ENCODE assay signal across 20 cellular contexts in genomic region chr2:11387831-11388230, GRCh38. TPM values are rescaled to one million over a fixed set of nuclear protein-coding genes. Genes with fewer than 3 reads are reported as not detected.
DNase-seq lines count a peak whose midpoint lies in the region; ATAC-seq, FAIRE-seq and TF ChIP-seq lines count a peak whose summit lies in the region.
"Had no signal": no experiment of that assay in that cellular context is flagged by ENCODE, and none has a peak within 500 bp of the region (broad histone marks: within the 10 kb centered on the region; RNA-seq: fewer than 3 reads in every experiment).

No MANE protein-coding gene starts in this region.

- POLR2A ChIA-PET in GM12878 (lab: Charles Lee) = no interaction called here
- POLR2A ChIA-PET in HEK293T (lab: Yijun Ruan, JAX) = interaction anchor here (1.3 kb wide), 1 partner anchor 43 kb away, joined by 4 read pairs; the partner anchor contains the start of gene ROCK2

- H3K9me2 ChIP-seq in MM.1S (replicated peaks; ENCODE audit: insufficient read depth, low read length) = no peaks in the 10 kb centered on the region
- H3K9me2 ChIP-seq: SK-N-SH had no signal

- H3K27ac ChIP-seq in BLaER1 (no peak overlapping the region), MM.1S (ENCODE audit: low read length) (no peak overlapping the region), GM12878 (ENCODE audit: control insufficient read depth, insufficient read depth) (no peak overlapping the region), mucosa of rectum (ENCODE audit: low read depth in 2 of 2, low read length in 2 of 2) (peak overlapping the region; percentile 90 to 94)
- H3K27ac ChIP-seq: breast epithelium, epithelial cell of prostate, gastrocnemius medialis had no signal

- TF ChIP-seq RAD21 in GM12878 (IDR thresholded peaks at IDR 0.05; ENCODE audit: insufficient read depth, low read depth, low read length) = no peak

- 13% methylated on average over 8 of the region's 8 CpGs for WGBS in GM12878 (ENCODE audit: insufficient coverage, insufficient replicate concordance, low lambda C conversion rate, missing lambda C conversion rate)

- DNase-seq in MM.1S (no peak), GM12878 (ENCODE audit: low read depth, low spot score) (no peak), HEK293T (ENCODE audit: extremely low spot score) (no peak), kidney tubule cell (ENCODE audit: low spot score) (no peak), GDM1 (lab: John Stamatoyannopoulos, UW) (no peak)
- DNase-seq: activated CD4-positive, alpha-beta T cell treated with anti-CD3 and anti-CD28 coated beads for 36 hours; CD8-positive, alpha-beta T cell; gastrocnemius medialis; Kasumi-1; NCI-H524 treated with DMSO at 0.1 percent for 48 hours; sigmoid colon; SK-N-SH; stimulated activated naive CD4-positive, alpha-beta T cell treated with Interleukin-2 at 50 U/mL for 16 hours; trophoblast cell had no signal

- intact Hi-C loops in GM12878 (cut with micrococcal nuclease; ENCODE audit: unreplicated experiment) = no loop called here

- H3K36me3 ChIP-seq in BLaER1 = no peaks in the 10 kb centered on the region
- H3K36me3 ChIP-seq in MM.1S (replicated peaks; ENCODE audit: insufficient read depth, low read length) = no peaks in the 10 kb centered on the region
- no peaks in the 10 kb centered on the region for H3K36me3 ChIP-seq in GM12878 (ENCODE audit: control insufficient read depth in 2 of 2, insufficient read depth in 2 of 2, low read length in 1 of 2)
- no peaks in the 10 kb centered on the region for H3K36me3 ChIP-seq in mucosa of rectum (ENCODE audit: control insufficient read depth in 2 of 2, insufficient read depth in 2 of 2, low read length in 2 of 2)
- H3K36me3 ChIP-seq: breast epithelium, gastrocnemius medialis, sigmoid colon had no signal

- no peaks in the 10 kb centered on the region for H3F3A ChIP-seq in MM.1S (ENCODE audit: insufficient read depth, low read length)

- H3K27me3 ChIP-seq in BLaER1 (no peaks in the 10 kb centered on the region), MM.1S (replicated peaks; ENCODE audit: insufficient read depth, low read length) (no peaks in the 10 kb centered on the region), GM12878 (replicated peaks in 1 of 2; ENCODE audit: control insufficient read depth in 2 of 2, insufficient read depth in 2 of 2, low read length in 1 of 2) (no peaks in the 10 kb centered on the region), mucosa of rectum (ENCODE audit: control insufficient read depth in 2 of 2, insufficient read depth in 2 of 2, low read length in 2 of 2) (no peaks in the 10 kb centered on the region)
- H3K27me3 ChIP-seq: breast epithelium, gastrocnemius medialis, sigmoid colon had no signal

- RAD21 ChIA-PET in GM12878 (lab: Charles Lee; ENCODE audit: unreplicated experiment) = interaction anchor here (1.0 kb wide), 1 partner anchor 11 kb away, joined by 4 read pairs; no protein-coding TSS in a partner anchor

- no TSS peak for BruUV-seq in GM12878 (replicated peaks; lab: Mats Ljungman, UMichigan)

- FAIRE-seq in GM12878 (lab: Jason Lieb, UNC) = peak; percentile 13
- FAIRE-seq: H54 had no signal

- TF ChIP-seq EP300 in GM12878 (IDR thresholded peaks at IDR 0.05; ENCODE audit: borderline replicate concordance in 1 of 2, control insufficient read depth in 1 of 2, low read depth in 2 of 2, low read length in 2 of 2) = no peak

- peaks cover 12% of the 10 kb centered on the region; the same call in 1 of the 2 replicates for H3K4me1 ChIP-seq in BLaER1
- H3K4me1 ChIP-seq in MM.1S (ENCODE audit: low read length) = peaks cover 5% of the 10 kb centered on the region; the same call in 1 of the 2 replicates
- peaks cover 10% of the 10 kb centered on the region for H3K4me1 ChIP-seq in GM12878 (ENCODE audit: control insufficient read depth, insufficient read depth, low read length)
- H3K4me1 ChIP-seq in mucosa of rectum (ENCODE audit: control insufficient read depth in 2 of 2, insufficient read depth in 2 of 2, low read length in 2 of 2) = peaks cover 50 to 52% of the 10 kb centered on the region in 2 donors
- H3K4me1 ChIP-seq: breast epithelium had no signal

- SMC1A ChIA-PET in GM12878 (lab: Charles Lee; ENCODE audit: uncharacterized antibody, unreplicated experiment) = interaction anchor here (0.7 kb wide), 1 partner anchor 185 kb away, joined by 3 read pairs; no protein-coding TSS in a partner anchor

- peak overlapping the region; percentile 19; the same call in 1 of the 2 replicates for H3K4me2 ChIP-seq in BLaER1
- H3K4me2 ChIP-seq in MM.1S (ENCODE audit: low read depth, low read length) = 0 out of 2 replicates have a peak overlapping the region, but pooled peaks have one; percentile 7
- peak overlapping the region; percentile 31 for H3K4me2 ChIP-seq in GM12878 (ENCODE audit: control insufficient read depth, insufficient read depth)
- H3K4me2 ChIP-seq: SK-N-SH had no signal

- H3K9ac ChIP-seq in BLaER1 (no peak overlapping the region), MM.1S (ENCODE audit: low read length) (no peak overlapping the region), GM12878 (ENCODE audit: control insufficient read depth, insufficient read depth, low read length) (no peak overlapping the region), mucosa of rectum (ENCODE audit: low read depth in 1 of 2, low read length in 2 of 2) (peak overlapping the region; percentile 5 to 67)
- H3K9ac ChIP-seq: SK-N-SH had no signal

- H3K4me3 ChIP-seq in BLaER1 (no peak overlapping the region), MM.1S (ENCODE audit: low read length) (no peak overlapping the region), GM12878 (no peak overlapping the region), mucosa of rectum (ENCODE audit: low read length in 2 of 2) (peak overlapping the region; percentile 49 to 56)
- H3K4me3 ChIP-seq: breast epithelium, gastrocnemius medialis, sigmoid colon had no signal

- H4K20me1 ChIP-seq in BLaER1 = no peaks in the 10 kb centered on the region
- no peaks in the 10 kb centered on the region for H4K20me1 ChIP-seq in MM.1S (ENCODE audit: insufficient read depth, low read length)
- H4K20me1 ChIP-seq in GM12878 (ENCODE audit: control insufficient read depth, insufficient read depth) = no peaks in the 10 kb centered on the region

- no peak for TF ChIP-seq POLR2A in GM12878 (IDR thresholded peaks at IDR 0.05; ENCODE audit: low read depth, low read length)

- CTCF ChIA-PET in GM12878 (lab: Yijun Ruan, JAX) (interaction anchor here (1.3 kb wide), 1 partner anchor 24 kb away, joined by 4 read pairs; no protein-coding TSS in a partner anchor), HEK293T (lab: Yijun Ruan, JAX) (no interaction called here)

- H3K79me2 ChIP-seq in MM.1S (ENCODE audit: low read length) (no peaks in the 10 kb centered on the region), GM12878 (ENCODE audit: control insufficient read depth, insufficient read depth, low read length) (no peaks in the 10 kb centered on the region)

- TF ChIP-seq CTCF in MM.1S (IDR thresholded peaks at IDR 0.05; ENCODE audit: low read length) = no peak
- no peak for TF ChIP-seq CTCF in GM12878 (IDR thresholded peaks at IDR 0.05 in 2 of 3, conservative IDR thresholded peaks at IDR 0.05 in 1 of 3; ENCODE audit: control insufficient read depth in 2 of 3, extremely low read depth in 1 of 3, insufficient read depth in 1 of 3, low read depth in 3 of 3, low read length in 3 of 3)

- H3K9me3 ChIP-seq in BLaER1 (no peaks in the 10 kb centered on the region), MM.1S (replicated peaks; ENCODE audit: insufficient read depth, low read length) (no peaks in the 10 kb centered on the region), GM12878 (replicated peaks; ENCODE audit: control insufficient read depth, insufficient read depth, low read length) (no peaks in the 10 kb centered on the region), mucosa of rectum (ENCODE audit: control insufficient read depth in 2 of 2, low read length in 2 of 2) (no peaks in the 10 kb centered on the region)
- H3K9me3 ChIP-seq: breast epithelium, gastrocnemius medialis, sigmoid colon, SK-N-SH had no signal

- in situ Hi-C loops in GM12878 (cut with MboI) = no loop called here

- no peak; the same call in 2 of the 3 replicates for ATAC-seq in GM12878
- no peak for ATAC-seq in HG03457 (IDR thresholded peaks at IDR 0.05; ENCODE audit: unreplicated experiment)
- ATAC-seq: activated CD4-positive, alpha-beta T cell treated with anti-CD3 and anti-CD28 coated beads for 36 hours; CD8-positive, alpha-beta T cell; gastrocnemius medialis had no signal

- H2AFZ ChIP-seq in MM.1S (ENCODE audit: low read length) (no peak overlapping the region), GM12878 (ENCODE audit: control insufficient read depth, low read depth, low read length) (peak overlapping the region; percentile 48)

TF ChIP-seq in GM12878, 131 proteins besides CTCF, POLR2A, EP300 and RAD21:
- TF ChIP-seq TCF12 (IDR thresholded peaks at IDR 0.05; ENCODE audit: low read depth, low read length) (no peak), ZNF622 (IDR thresholded peaks at IDR 0.05) (no peak), NRF1 (conservative IDR thresholded peaks at IDR 0.05; ENCODE audit: low read depth, low read length) (no peak)

TF ChIP-seq in HEK293T, 16 proteins besides CTCF, POLR2A, EP300 and RAD21:
- TF ChIP-seq FOXA1 (IDR thresholded peaks at IDR 0.05) (no peak), FOXK2 (IDR thresholded peaks at IDR 0.05) (no peak)

RNA-seq across cellular contexts. Expression of gene ROCK2, which starts 43.4 kb away (rescaled TPM):
- 48.5 and 57.0 TPM in 2 replicates for total RNA-seq in GM12878 (2013; cell fraction: nucleolus; rRNA removed)
- 12.5 and 17.7 TPM in 2 replicates for total RNA-seq in GM12878 (2014; rRNA removed)
- total RNA-seq in GM12878 (2014; rRNA removed; fragmentation: Illumina TruSeq; extraction: Trizol) = 22.1 and 22.5 TPM in 2 replicates
- total RNA-seq in GM12878 (2021) = 16.3 and 19.3 TPM in 2 replicates
- polyA plus RNA-seq in GM12878 (2011; ENCODE audit: low read depth) = 3.0 TPM
- 5.1 and 9.1 TPM in 2 replicates for polyA plus RNA-seq in GM12878 (2011; rRNA removed)
- 1.6 and 2.3 TPM in 2 replicates for polyA plus RNA-seq in GM12878 (2011; cell fraction: cytosol; rRNA removed)
- polyA plus RNA-seq in GM12878 (2011; cell fraction: nucleus; rRNA removed) = 3.3 and 5.0 TPM in 2 replicates
- 5.2 and 6.6 TPM in 2 replicates for polyA plus RNA-seq in GM12878 (2012)
- polyA plus RNA-seq in GM12878 (2014; fragmentation: Illumina TruSeq; extraction: Trizol) = 12.7 and 15.8 TPM in 2 replicates
- polyA plus RNA-seq in GM12878 (2014; fragmentation: Nextera tagmentation; extraction: Ambion mirVana) = 1 to 10 TPM; 4.6 to 5.8 TPM
- polyA plus RNA-seq in GM12878 (2014; rRNA removed) = 6.3 and 7.6 TPM in 2 replicates
- 1 to 10 TPM; 5.6 to 9.0 TPM for polyA plus RNA-seq in GM12878 (2016; fragmentation: Nextera tagmentation; extraction: Ambion mirVana)
- polyA minus RNA-seq in GM12878 (2011; rRNA and poly(A)+ RNA removed) = 9.1 and 14.3 TPM in 2 replicates
- 3.7 and 4.7 TPM in 2 replicates for polyA minus RNA-seq in GM12878 (2011; cell fraction: cytosol; rRNA and poly(A)+ RNA removed)
- 8.5 and 13.8 TPM in 2 replicates for polyA minus RNA-seq in GM12878 (2011; cell fraction: nucleus; rRNA and poly(A)+ RNA removed)

Comparison
In these comparisons a context has a peak if more than half of its experiments do, and no peak if none do; other contexts are left out.
1. H3K27ac ChIP-seq: peak in mucosa of rectum (2 of 2); none in BLaER1 (single experiment), MM.1S (single experiment) and GM12878 (single experiment).
2. H3K4me3 ChIP-seq: peak in mucosa of rectum (2 of 2); none in BLaER1 (single experiment), MM.1S (single experiment) and GM12878 (single experiment).
3. H3K9ac ChIP-seq: peak in mucosa of rectum (2 of 2); none in BLaER1 (single experiment), MM.1S (single experiment) and GM12878 (single experiment).
4. Peak in every context shown above with its lines, with median percentiles within 50 percentile points of each other: H3K4me2 ChIP-seq.